In the genomic region with DNA sequence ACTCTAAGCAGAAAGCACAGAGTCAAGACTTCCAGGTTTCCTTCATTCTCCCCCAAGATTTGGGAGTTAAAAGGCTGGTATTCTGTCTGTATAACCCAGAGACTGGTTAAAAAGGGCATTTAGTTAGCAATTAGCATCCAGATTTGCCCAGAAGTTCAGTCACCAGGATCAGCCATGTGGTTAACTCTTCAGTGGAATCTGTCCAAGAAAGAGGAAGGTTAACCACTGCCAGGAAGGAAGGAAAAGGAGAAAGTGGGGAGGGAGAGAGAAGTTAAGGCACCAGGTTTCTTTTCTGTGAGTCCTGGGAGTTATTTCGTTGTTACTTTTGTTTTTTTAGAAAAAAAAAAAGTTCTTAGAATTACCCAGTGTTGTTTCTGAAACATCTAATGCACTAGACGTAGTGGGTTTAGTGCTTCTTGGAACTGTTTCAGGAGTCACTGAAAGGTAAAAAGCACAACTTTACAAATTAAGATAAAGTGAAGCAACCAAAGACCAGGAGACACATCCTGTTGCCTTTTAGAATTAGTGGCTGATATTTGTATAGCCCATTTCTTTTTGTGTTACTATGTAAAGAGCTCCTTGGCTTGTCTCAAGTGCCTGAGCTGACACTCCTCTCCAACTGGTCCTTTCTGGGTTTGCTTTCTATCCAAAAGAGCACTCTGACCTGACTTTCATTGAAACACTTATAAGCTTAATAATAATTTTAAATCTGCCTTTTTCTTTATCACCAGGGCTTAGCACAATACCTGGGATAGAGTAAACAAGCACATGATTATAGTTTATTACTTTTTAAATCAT, we compare ENCODE assay signal across 17 cellular contexts.
"Had no signal": no experiment of that assay in that cellular context is flagged by ENCODE, and none has a peak within 500 bp of the region (broad histone marks: within the 10 kb centered on the region; RNA-seq: fewer than 3 reads in every experiment).

No MANE protein-coding gene starts in this region.

- H3K36me3 ChIP-seq: suprapubic skin had no signal

- DNase-seq: activated CD4-positive, alpha-beta T cell treated with anti-CD3 and anti-CD28 coated beads, Interleukin-2, amount 10 ng/mL, durations not matched to agents 7 days and 5 days; activated CD4-positive, CD25-positive, alpha-beta regulatory T cell; activated CD8-positive, alpha-beta memory T cell treated with anti-CD3 and anti-CD28 coated beads for 24 hours; activated naive CD4-positive, alpha-beta T cell treated with anti-CD3 and anti-CD28 coated beads for 36 hours; caudate nucleus; effector CD4-positive, alpha-beta T cell; kidney glomerular epithelial cell; natural killer cell; nucleus accumbens; stimulated activated CD4-positive, alpha-beta T cell treated with anti-CD3 and anti-CD28 coated beads, Interleukin-12 subunit alpha, Interleukin-12 subunit beta, amount 100 ng/mL, for 4 hours; stimulated activated naive CD8-positive, alpha-beta T cell treated with anti-CD3 and anti-CD28 coated beads, Interleukin-15, Interleukin-2, amounts not matched to agents 100 U/mL and 50 U/mL, for 24 hours had no signal

- H3K79me2 ChIP-seq: hepatocyte had no signal

- H3K9me3 ChIP-seq: gastroesophageal sphincter, suprapubic skin had no signal

- H3K36me3 Mint-ChIP-seq: natural killer cell had no signal

- H3K4me1 Mint-ChIP-seq: activated CD4-positive, alpha-beta T cell treated with anti-CD3 and anti-CD28 coated beads, Interleukin-2, amount 10 ng/mL, durations not matched to agents 7 days and 5 days; natural killer cell had no signal

- H3K27ac ChIP-seq: gastroesophageal sphincter, hepatocyte, suprapubic skin had no signal

- H3K4me3 Mint-ChIP-seq: activated CD4-positive, alpha-beta T cell treated with anti-CD3 and anti-CD28 coated beads, Interleukin-2, amount 10 ng/mL, durations not matched to agents 7 days and 5 days; activated naive CD4-positive, alpha-beta T cell treated with anti-CD3 and anti-CD28 coated beads for 36 hours; natural killer cell; T-helper 1 cell treated with Interleukin-12 subunit alpha and Interleukin-12 subunit beta and Interleukin-4 antibody, amounts not matched to agents 30 μg/mL and 1 μg/mL, for 36 hours had no signal

- FAIRE-seq: TTC549 had no signal

- H2AFZ ChIP-seq: hepatocyte had no signal

- H3K27ac Mint-ChIP-seq: activated CD4-positive, alpha-beta T cell treated with anti-CD3 and anti-CD28 coated beads, Interleukin-2, amount 10 ng/mL, durations not matched to agents 7 days and 5 days; activated naive CD4-positive, alpha-beta T cell treated with anti-CD3 and anti-CD28 coated beads for 36 hours; natural killer cell; T-helper 1 cell treated with Interleukin-12 subunit alpha and Interleukin-12 subunit beta and Interleukin-4 antibody, amounts not matched to agents 30 μg/mL and 1 μg/mL, for 36 hours had no signal

- H3K4me2 ChIP-seq: hepatocyte had no signal

- H3K4me3 ChIP-seq: coronary artery, gastroesophageal sphincter, hepatocyte, suprapubic skin had no signal

- H3K27me3 ChIP-seq: gastroesophageal sphincter, suprapubic skin had no signal

- H3K9me3 Mint-ChIP-seq: activated CD4-positive, alpha-beta T cell treated with anti-CD3 and anti-CD28 coated beads, Interleukin-2, amount 10 ng/mL, durations not matched to agents 7 days and 5 days; activated naive CD4-positive, alpha-beta T cell treated with anti-CD3 and anti-CD28 coated beads for 36 hours; natural killer cell; T-helper 1 cell treated with Interleukin-12 subunit alpha and Interleukin-12 subunit beta and Interleukin-4 antibody, amounts not matched to agents 30 μg/mL and 1 μg/mL, for 36 hours had no signal
